8 cellular contexts compared by ENCODE assay signal in the genomic region with DNA sequence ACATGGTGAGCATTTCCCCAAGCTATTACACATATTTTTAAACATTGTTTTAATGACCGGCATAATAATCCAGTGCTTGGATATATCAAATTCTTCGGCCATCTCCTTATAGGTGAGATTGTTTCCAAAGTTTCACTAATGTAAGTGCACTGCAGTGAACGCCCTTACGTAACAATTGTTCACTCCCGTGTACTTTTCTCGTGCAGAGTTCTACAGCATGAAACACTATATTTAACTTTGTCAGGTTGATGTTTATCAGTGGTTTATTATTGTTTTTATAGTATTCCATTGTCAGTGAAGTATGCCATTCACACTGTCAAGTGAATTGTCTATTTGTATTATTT. TPM values are rescaled to one million over a fixed set of nuclear protein-coding genes. Genes with fewer than 3 reads are reported as not detected.
DNase-seq lines count a peak whose midpoint lies in the region; ATAC-seq and TF ChIP-seq lines count a peak whose summit lies in the region.

No MANE protein-coding gene starts in this region.

- no peak for DNase-seq in MM.1S
- no peak for DNase-seq in coronary artery (ENCODE audit: low spot score)
- DNase-seq in KG1 (lab: John Stamatoyannopoulos, UW), result no peak
- DNase-seq in trophoblast cell, result no peak

- no CpG with 5 or more reads among the region's 6 CpGs for WGBS in trophoblast cell (ENCODE audit: extremely low coverage, insufficient coverage, insufficient read length)

- peaks cover 16% of the 10 kb centered on the region for H3K79me1 ChIP-seq in trophoblast cell (ENCODE audit: low read length)

- H3K4me3 Mint-ChIP-seq in nephron, result peak overlapping the region; percentile 95 to 96 (median 96)

- peaks cover 10% of the 10 kb centered on the region for H3K36me3 Mint-ChIP-seq in nephron (ENCODE audit: low read depth)

- H3K36me3 ChIP-seq in BLaER1, result peaks cover 29% of the 10 kb centered on the region
- peaks cover 3% of the 10 kb centered on the region; the same call in 1 of the 2 replicates for H3K36me3 ChIP-seq in MM.1S (replicated peaks; ENCODE audit: insufficient read depth, low read length)
- H3K36me3 ChIP-seq in trophoblast cell (ENCODE audit: control insufficient read depth in 1 of 2, insufficient read depth in 2 of 2, low read length in 2 of 2), result peaks cover 14 to 15% of the 10 kb centered on the region in 2 experiments

- H3K9me2 ChIP-seq in MM.1S (replicated peaks; ENCODE audit: insufficient read depth, low read length), result no peaks in the 10 kb centered on the region

- peaks cover 41% of the 10 kb centered on the region for H3K79me2 ChIP-seq in MM.1S (ENCODE audit: low read length)
- H3K79me2 ChIP-seq in trophoblast cell (ENCODE audit: control insufficient read depth, insufficient read depth, low read length, poor library complexity), result peaks cover 17% of the 10 kb centered on the region

- no peak overlapping the region for H3K23ac ChIP-seq in trophoblast cell (ENCODE audit: low read length)

- H2AFZ ChIP-seq in MM.1S (ENCODE audit: low read length) (peak overlapping the region; percentile 65), trophoblast cell (ENCODE audit: insufficient read depth, low read length, poor library complexity) (no peak overlapping the region)

- no peak for ATAC-seq in GM18511 (IDR thresholded peaks at IDR 0.05; ENCODE audit: unreplicated experiment)
- ATAC-seq in HG03039 (IDR thresholded peaks at IDR 0.05; ENCODE audit: unreplicated experiment), result no peak

- H2BK5ac ChIP-seq in trophoblast cell (ENCODE audit: low read depth, low read length, poor library complexity), result no peak overlapping the region

- H3K27ac ChIP-seq in BLaER1 (no peak overlapping the region), MM.1S (ENCODE audit: low read length) (peak overlapping the region; percentile 50; the same call in 1 of the 2 replicates), coronary artery (peak overlapping the region; percentile 92 to 97), trophoblast cell (ENCODE audit: low read depth, low read length) (no peak overlapping the region)

- H4K20me1 ChIP-seq in BLaER1 (peaks cover 44% of the 10 kb centered on the region), MM.1S (ENCODE audit: insufficient read depth, low read length) (no peaks in the 10 kb centered on the region)

- no peak overlapping the region for H4K12ac ChIP-seq in trophoblast cell (ENCODE audit: low read depth, low read length)

- no peak overlapping the region for H2BK120ac ChIP-seq in trophoblast cell (ENCODE audit: insufficient read depth, low read length, poor library complexity)

- no peaks in the 10 kb centered on the region for H3K27me3 Mint-ChIP-seq in nephron (ENCODE audit: low read depth)

- H3K4me3 ChIP-seq in BLaER1, result peak overlapping the region; percentile 79
- peak overlapping the region; percentile 35; the same call in 1 of the 2 replicates for H3K4me3 ChIP-seq in MM.1S (ENCODE audit: low read length)
- H3K4me3 ChIP-seq in coronary artery, result peak overlapping the region; percentile 76
- H3K4me3 ChIP-seq in trophoblast cell (ENCODE audit: low read depth, low read length), result no peak overlapping the region

- peaks cover 38% of the 10 kb centered on the region for H3F3A ChIP-seq in MM.1S (ENCODE audit: insufficient read depth, low read length)

- H4K91ac ChIP-seq in trophoblast cell (ENCODE audit: low read depth, low read length), result no peak overlapping the region

- H3K9ac ChIP-seq in BLaER1 (no peak overlapping the region), MM.1S (ENCODE audit: low read length) (peak overlapping the region; percentile 33; the same call in 1 of the 2 replicates), trophoblast cell (ENCODE audit: low read length) (no peak overlapping the region)

- H3K27ac Mint-ChIP-seq in nephron, result peak overlapping the region; percentile 75 to 96 (median 90)

- peaks cover 61% of the 10 kb centered on the region for H3K4me1 ChIP-seq in BLaER1
- H3K4me1 ChIP-seq in MM.1S (ENCODE audit: low read length), result peaks cover 27% of the 10 kb centered on the region
- H3K4me1 ChIP-seq in trophoblast cell (ENCODE audit: control insufficient read depth in 1 of 2, insufficient read depth in 2 of 2, low read length in 2 of 2), result peaks cover 19 to 22% of the 10 kb centered on the region in 2 experiments

- H3K4me1 Mint-ChIP-seq in nephron, result peaks cover 19% of the 10 kb centered on the region

- no peak overlapping the region for H4K8ac ChIP-seq in trophoblast cell (ENCODE audit: low read depth, low read length)

- H3K9me3 Mint-ChIP-seq in nephron, result no peaks in the 10 kb centered on the region

- no peaks in the 10 kb centered on the region for H3K27me3 ChIP-seq in BLaER1
- H3K27me3 ChIP-seq in MM.1S (replicated peaks; ENCODE audit: insufficient read depth, low read length), result no peaks in the 10 kb centered on the region
- H3K27me3 ChIP-seq in trophoblast cell (ENCODE audit: insufficient read depth, low read length), result no peaks in the 10 kb centered on the region

- H2AK5ac ChIP-seq in trophoblast cell (ENCODE audit: low read length), result no peak overlapping the region

- TF ChIP-seq CTCF in MM.1S (IDR thresholded peaks at IDR 0.05; ENCODE audit: low read length) (no peak), coronary artery (IDR thresholded peaks at IDR 0.05) (no peak), nephron (IDR thresholded peaks at IDR 0.05; ENCODE audit: unreplicated experiment in 3 of 3) (no peak)

- no peak overlapping the region for H2BK12ac ChIP-seq in trophoblast cell (ENCODE audit: low read length)

- H3K4ac ChIP-seq in trophoblast cell (ENCODE audit: low read depth, low read length), result no peak overlapping the region

- peak overlapping the region; percentile 87 for H3K4me2 ChIP-seq in BLaER1
- peak overlapping the region; percentile 53 for H3K4me2 ChIP-seq in MM.1S (ENCODE audit: low read depth, low read length)
- H3K4me2 ChIP-seq in trophoblast cell (ENCODE audit: low read length), result no peak overlapping the region

- H3K9me3 ChIP-seq in BLaER1 (no peaks in the 10 kb centered on the region), MM.1S (replicated peaks; ENCODE audit: insufficient read depth, low read length) (no peaks in the 10 kb centered on the region), trophoblast cell (ENCODE audit: insufficient read depth, low read depth, low read length) (no peaks in the 10 kb centered on the region)

- H3K18ac ChIP-seq in trophoblast cell (ENCODE audit: low read length), result no peak overlapping the region

- H3K14ac ChIP-seq in trophoblast cell (ENCODE audit: low read length), result no peak overlapping the region

RNA-seq across cellular contexts. Expression of gene GZF1, which starts 3.4 kb away (rescaled TPM):
- polyA plus RNA-seq in trophoblast cell (2013), result 6.4 and 6.5 TPM in 2 replicates

RNA-seq across cellular contexts. Expression of gene NXT1, which starts 7.9 kb away (rescaled TPM):
- polyA plus RNA-seq in trophoblast cell (2013), result 20.2 TPM in 2 replicates

Comparison
In these comparisons a context has a peak if more than half of its experiments do, and no peak if none do; other contexts are left out.
1. H3K27ac ChIP-seq: peak in MM.1S (single experiment) and coronary artery (2 of 2); none in BLaER1 (single experiment) and trophoblast cell (single experiment).